ENCODE assay signal across 15 cellular contexts in genomic region chr13:66345988-66346387, GRCh38.
DNase-seq lines count a peak whose midpoint lies in the region; TF ChIP-seq lines count a peak whose summit lies in the region.
"Had no signal": no experiment of that assay in that cellular context is flagged by ENCODE, and none has a peak within 500 bp of the region (broad histone marks: within the 10 kb centered on the region; RNA-seq: fewer than 3 reads in every experiment).

No MANE protein-coding gene starts in this region.

- H3K9ac ChIP-seq in smooth muscle cell (ENCODE audit: low read depth) (no peak overlapping the region), mammary epithelial cell (ENCODE audit: insufficient read depth, low read length) (no peak overlapping the region)
- H3K9ac ChIP-seq: BLaER1, GM23248 had no signal

- H3K9me3 ChIP-seq in smooth muscle cell (replicated peaks; ENCODE audit: low read depth) (no peaks in the 10 kb centered on the region), mammary epithelial cell (replicated peaks; ENCODE audit: insufficient read depth, low read length) (no peaks in the 10 kb centered on the region)
- H3K9me3 ChIP-seq: BLaER1 had no signal

- H3K4me3 ChIP-seq in smooth muscle cell, result no peak overlapping the region
- H3K4me3 ChIP-seq in mammary epithelial cell (replicated peaks in 1 of 3; ENCODE audit: insufficient read depth in 1 of 3, low read depth in 2 of 3, low read length in 3 of 3), result no peak overlapping the region
- no peak overlapping the region for H3K4me3 ChIP-seq in coronary artery
- H3K4me3 ChIP-seq: BLaER1, GM23248 had no signal

- WGBS in smooth muscle cell (ENCODE audit: low lambda C conversion rate), result 75% methylated on average over 8 of the region's 8 CpGs
- 65% methylated on average over 8 of the region's 8 CpGs for WGBS in mammary epithelial cell (ENCODE audit: low coverage, missing lambda C conversion rate)

- H3K4me1 ChIP-seq in smooth muscle cell (ENCODE audit: low read depth) (peaks cover 3% of the 10 kb centered on the region), mammary epithelial cell (ENCODE audit: insufficient read depth, low read length) (no peaks in the 10 kb centered on the region)
- H3K4me1 ChIP-seq: BLaER1 had no signal

- no peaks in the 10 kb centered on the region for H3F3A ChIP-seq in smooth muscle cell (ENCODE audit: low read depth)

- CTCF ChIA-PET in mammary epithelial cell (lab: Charles Lee; ENCODE audit: low non-redundant PET), result no interaction called here

- H4K20me1 ChIP-seq in smooth muscle cell (ENCODE audit: low read depth), result no peaks in the 10 kb centered on the region
- H4K20me1 ChIP-seq in mammary epithelial cell (ENCODE audit: insufficient read depth, low read length), result no peaks in the 10 kb centered on the region
- H4K20me1 ChIP-seq: BLaER1 had no signal

- no TSS peak for BruUV-seq in mammary epithelial cell (replicated peaks; lab: Mats Ljungman, UMichigan)

- H3K27ac ChIP-seq in cingulate gyrus (ENCODE audit: low read depth, low read length) (peak overlapping the region; percentile 78), smooth muscle cell (ENCODE audit: low read depth) (no peak overlapping the region), mammary epithelial cell (ENCODE audit: insufficient read depth, low read depth, low read length) (no peak overlapping the region), coronary artery (no peak overlapping the region)
- H3K27ac ChIP-seq: 22Rv1, BLaER1, GM23248 had no signal

- no peak for TF ChIP-seq CTCF in smooth muscle cell (IDR thresholded peaks at IDR 0.05; ENCODE audit: borderline replicate concordance, insufficient read depth, poor library complexity, severe bottlenecking)
- no peak for TF ChIP-seq CTCF in mammary epithelial cell (conservative IDR thresholded peaks at IDR 0.05 in 1 of 2, IDR thresholded peaks at IDR 0.05 in 1 of 2; ENCODE audit: extremely low read depth in 1 of 2, insufficient read depth in 1 of 2, low read depth in 1 of 2, low read length in 2 of 2)
- no peak for TF ChIP-seq CTCF in coronary artery (IDR thresholded peaks at IDR 0.05)

- dilution Hi-C loops in mammary epithelial cell (cut with HindIII; ENCODE audit: low sequenced_read_pairs), result no loop called here

- no peak overlapping the region for H3K4me2 ChIP-seq in smooth muscle cell
- H3K4me2 ChIP-seq in mammary epithelial cell (ENCODE audit: insufficient read depth, low read depth, low read length), result no peak overlapping the region
- H3K4me2 ChIP-seq: BLaER1 had no signal

- no peaks in the 10 kb centered on the region for H3K79me2 ChIP-seq in smooth muscle cell (ENCODE audit: low read depth)
- H3K79me2 ChIP-seq in mammary epithelial cell (ENCODE audit: insufficient read depth, low read length), result no peaks in the 10 kb centered on the region

- DNase-seq in Ammon's horn (ENCODE audit: low spot score), result peak; percentile 52
- DNase-seq in midbrain (lab: John Stamatoyannopoulos, UW), result peak; percentile 23
- no peak for DNase-seq in smooth muscle cell (lab: John Stamatoyannopoulos, UW; ENCODE audit: unreplicated experiment)
- DNase-seq in mammary epithelial cell, result no peak
- no peak for DNase-seq in stimulated activated naive CD4-positive, alpha-beta T cell (lab: John Stamatoyannopoulos, UW)
- DNase-seq in coronary artery (ENCODE audit: low spot score), result no peak
- DNase-seq in NCI-H774 (lab: John Stamatoyannopoulos, UW), result no peak
- DNase-seq: Calu3; CD4-positive, CD25-positive, alpha-beta regulatory T cell; DMS 273 treated with DMSO at 0.1 percent for 48 hours; GM23248; H9 had no signal

- intact Hi-C loops in mammary epithelial cell (cut with micrococcal nuclease), result no loop called here

- no peaks in the 10 kb centered on the region for H3K36me3 ChIP-seq in smooth muscle cell (ENCODE audit: low read depth)
- no peaks in the 10 kb centered on the region for H3K36me3 ChIP-seq in mammary epithelial cell (ENCODE audit: insufficient read depth, low read length)
- H3K36me3 ChIP-seq: BLaER1 had no signal

- H2AFZ ChIP-seq in smooth muscle cell (ENCODE audit: low read depth) (peak overlapping the region; percentile 25), mammary epithelial cell (ENCODE audit: low read depth, low read length) (no peak overlapping the region)
- H2AFZ ChIP-seq: GM23248 had no signal

- H3K27me3 ChIP-seq in smooth muscle cell (ENCODE audit: low read depth), result no peaks in the 10 kb centered on the region
- H3K27me3 ChIP-seq in mammary epithelial cell (ENCODE audit: insufficient read depth, low read length), result no peaks in the 10 kb centered on the region
- H3K27me3 ChIP-seq: BLaER1 had no signal

- in situ Hi-C loops in mammary epithelial cell (cut with MboI; ENCODE audit: low sequenced_read_pairs in 2 of 2), result no loop called here

Comparison
In these comparisons a context has a peak if more than half of its experiments do, and no peak if none do; other contexts are left out.
1. DNase-seq: peak in Ammon's horn (single experiment) and midbrain (single experiment); none in smooth muscle cell (single experiment), mammary epithelial cell (single experiment), stimulated activated naive CD4-positive, alpha-beta T cell (0 of 6), coronary artery (single experiment) and NCI-H774 (single experiment).